1 cellular context compared by ENCODE assay signal in genomic region chr12:47814539-47815170, GRCh38.
TF ChIP-seq lines count a peak whose summit lies in the region.

No MANE protein-coding gene starts in this region.

TF ChIP-seq in K562, 482 proteins besides CTCF, POLR2A, EP300 and RAD21 (continued from another document):
- no peak for TF ChIP-seq PHF8 (IDR thresholded peaks at IDR 0.05; ENCODE audit: borderline replicate concordance, low read length)
